Comparison of ENCODE assay signal across 23 cellular contexts in genomic region chrX:107902721-107903120, GRCh38.
"Had no signal": no experiment of that assay in that cellular context is flagged by ENCODE, and none has a peak within 500 bp of the region (broad histone marks: within the 10 kb centered on the region; RNA-seq: fewer than 3 reads in every experiment).

No MANE protein-coding gene starts in this region.

- H3K27me3 ChIP-seq: MG63, SJSA1 had no signal

- H3K4me3 ChIP-seq: MG63, SJSA1, SK-N-MC had no signal

- FAIRE-seq: HepG2, RCC 7860 had no signal

- H3K4me1 ChIP-seq: SJSA1 had no signal

- H3K27ac ChIP-seq: SJSA1, SK-N-MC had no signal

- H3K36me3 ChIP-seq: MG63, SJSA1 had no signal

- DNase-seq: IMR-90, Karpas-422, KG1, MG63, NCI-H1092, NCI-H1105 treated with DMSO at 0.1 percent for 48 hours, NCI-H1417 treated with DMSO at 0.1 percent for 48 hours, NCI-H187, NCI-H2029, NCI-H2081 treated with DMSO at 0.1 percent for 48 hours, NCI-H226, NCI-H446, NCI-H510A, NCI-H524 treated with DMSO at 0.1 percent for 48 hours, NCI-H69, NCI-H774, Right ventricle myocardium superior, RPMI8226, SIG-M5 had no signal

- ATAC-seq: HepG2 had no signal

- H3K9me3 ChIP-seq: MG63, SJSA1 had no signal
